Comparison of ENCODE assay signal across 17 cellular contexts in genomic region chr1:193919827-193920226, GRCh38.
DNase-seq lines count a peak whose midpoint lies in the region; ATAC-seq and TF ChIP-seq lines count a peak whose summit lies in the region.
"Had no signal": no experiment of that assay in that cellular context is flagged by ENCODE, and none has a peak within 500 bp of the region (broad histone marks: within the 10 kb centered on the region; RNA-seq: fewer than 3 reads in every experiment).

No MANE protein-coding gene starts in this region.

- H3K27ac Mint-ChIP-seq in stimulated activated naive B cell treated with anti-CD40 and anti-IgM and Interleukin-4, amounts not matched to agents 10 μg/mL and 1 μg/mL and 100 μg/mL, for 72 hours: no peak overlapping the region
- H3K27ac Mint-ChIP-seq in activated CD8-positive, alpha-beta T cell treated with anti-CD3 and anti-CD28 coated beads, Interleukin-2, amount 10 ng/mL, durations not matched to agents 7 days and 5 days: no peak overlapping the region

- ATAC-seq in GM18519 (IDR thresholded peaks at IDR 0.05; ENCODE audit: low FRiP score, unreplicated experiment): no peak
- no peak for ATAC-seq in stimulated activated naive B cell treated with anti-CD40 and anti-IgM and Interleukin-4, amounts not matched to agents 10 μg/mL and 1 μg/mL and 100 μg/mL, for 72 hours (replicated peaks)
- no peak for ATAC-seq in activated CD8-positive, alpha-beta T cell treated with anti-CD3 and anti-CD28 coated beads, Interleukin-2, amount 10 ng/mL, durations not matched to agents 7 days and 5 days

- H3K36me3 Mint-ChIP-seq in stimulated activated naive B cell treated with anti-CD40 and anti-IgM and Interleukin-4, amounts not matched to agents 10 μg/mL and 1 μg/mL and 100 μg/mL, for 72 hours: no peaks in the 10 kb centered on the region
- no peaks in the 10 kb centered on the region for H3K36me3 Mint-ChIP-seq in activated CD8-positive, alpha-beta T cell treated with anti-CD3 and anti-CD28 coated beads, Interleukin-2, amount 10 ng/mL, durations not matched to agents 7 days and 5 days (ENCODE audit: low read depth)

- CTCF ChIA-PET in activated CD8-positive, alpha-beta T cell treated with anti-CD3 and anti-CD28 coated beads, Interleukin-2, amount 10 ng/mL, durations not matched to agents 7 days and 5 days (lab: Charles Lee): no interaction called here

- no peaks in the 10 kb centered on the region for H3K27me3 Mint-ChIP-seq in stimulated activated naive B cell treated with anti-CD40 and anti-IgM and Interleukin-4, amounts not matched to agents 10 μg/mL and 1 μg/mL and 100 μg/mL, for 72 hours
- no peaks in the 10 kb centered on the region for H3K27me3 Mint-ChIP-seq in activated CD8-positive, alpha-beta T cell treated with anti-CD3 and anti-CD28 coated beads, Interleukin-2, amount 10 ng/mL, durations not matched to agents 7 days and 5 days (ENCODE audit: low read depth)

- no peak overlapping the region for H3K4me3 ChIP-seq in fibroblast of pulmonary artery (replicated peaks; ENCODE audit: low read depth, low read length)
- H3K4me3 ChIP-seq: HAP-1, PC-9 had no signal

- POLR2A ChIA-PET in activated CD8-positive, alpha-beta T cell treated with anti-CD3 and anti-CD28 coated beads, Interleukin-2, amount 10 ng/mL, durations not matched to agents 7 days and 5 days (lab: Charles Lee): no interaction called here

- DNase-seq in HS-5 (ENCODE audit: low read depth) (peak; percentile 11), amniotic epithelial cell (ENCODE audit: low read depth) (peak; percentile 45), fibroblast of pulmonary artery (ENCODE audit: low read depth) (peak; percentile 39), amniotic stem cell (lab: John Stamatoyannopoulos, UW) (no peak)
- DNase-seq in stimulated activated naive B cell treated with anti-CD40 and anti-IgM and Interleukin-4, amounts not matched to agents 10 μg/mL and 1 μg/mL and 100 μg/mL, for 72 hours: no peak
- no peak for DNase-seq in activated CD8-positive, alpha-beta T cell treated with anti-CD3 and anti-CD28 coated beads, Interleukin-2, amount 10 ng/mL, durations not matched to agents 7 days and 5 days
- DNase-seq: AML-193, DMS79, GDM1, MV-4-11, NCI-H1417, NCI-H187, NCI-H345, NCI-H524 treated with DMSO at 0.1 percent for 48 hours, PC-9 had no signal

- TF ChIP-seq CTCF in fibroblast of pulmonary artery (IDR thresholded peaks at IDR 0.05; ENCODE audit: low read length, missing control alignments): no peak

- no peak overlapping the region for H3K4me3 Mint-ChIP-seq in stimulated activated naive B cell treated with anti-CD40 and anti-IgM and Interleukin-4, amounts not matched to agents 10 μg/mL and 1 μg/mL and 100 μg/mL, for 72 hours
- H3K4me3 Mint-ChIP-seq in activated CD8-positive, alpha-beta T cell treated with anti-CD3 and anti-CD28 coated beads, Interleukin-2, amount 10 ng/mL, durations not matched to agents 7 days and 5 days: no peak overlapping the region

- H3K4me1 Mint-ChIP-seq in stimulated activated naive B cell treated with anti-CD40 and anti-IgM and Interleukin-4, amounts not matched to agents 10 μg/mL and 1 μg/mL and 100 μg/mL, for 72 hours: no peaks in the 10 kb centered on the region
- H3K4me1 Mint-ChIP-seq in activated CD8-positive, alpha-beta T cell treated with anti-CD3 and anti-CD28 coated beads, Interleukin-2, amount 10 ng/mL, durations not matched to agents 7 days and 5 days (ENCODE audit: low read depth): no peaks in the 10 kb centered on the region

- H3K9me3 Mint-ChIP-seq in stimulated activated naive B cell treated with anti-CD40 and anti-IgM and Interleukin-4, amounts not matched to agents 10 μg/mL and 1 μg/mL and 100 μg/mL, for 72 hours: peaks cover 3 to 7% of the 10 kb centered on the region in 2 donors
- H3K9me3 Mint-ChIP-seq in activated CD8-positive, alpha-beta T cell treated with anti-CD3 and anti-CD28 coated beads, Interleukin-2, amount 10 ng/mL, durations not matched to agents 7 days and 5 days (ENCODE audit: insufficient read depth): peaks cover 3% of the 10 kb centered on the region

Comparison
In these comparisons a context has a peak if more than half of its experiments do, and no peak if none do; other contexts are left out.
1. DNase-seq: peak in HS-5 (single experiment), amniotic epithelial cell (single experiment) and fibroblast of pulmonary artery (single experiment); none in amniotic stem cell (single experiment), stimulated activated naive B cell treated with anti-CD40 and anti-IgM and Interleukin-4, amounts not matched to agents 10 μg/mL and 1 μg/mL and 100 μg/mL, for 72 hours (single experiment) and activated CD8-positive, alpha-beta T cell treated with anti-CD3 and anti-CD28 coated beads, Interleukin-2, amount 10 ng/mL, durations not matched to agents 7 days and 5 days (single experiment).